Comparison of ENCODE assay signal across 8 cellular contexts in the genomic region with DNA sequence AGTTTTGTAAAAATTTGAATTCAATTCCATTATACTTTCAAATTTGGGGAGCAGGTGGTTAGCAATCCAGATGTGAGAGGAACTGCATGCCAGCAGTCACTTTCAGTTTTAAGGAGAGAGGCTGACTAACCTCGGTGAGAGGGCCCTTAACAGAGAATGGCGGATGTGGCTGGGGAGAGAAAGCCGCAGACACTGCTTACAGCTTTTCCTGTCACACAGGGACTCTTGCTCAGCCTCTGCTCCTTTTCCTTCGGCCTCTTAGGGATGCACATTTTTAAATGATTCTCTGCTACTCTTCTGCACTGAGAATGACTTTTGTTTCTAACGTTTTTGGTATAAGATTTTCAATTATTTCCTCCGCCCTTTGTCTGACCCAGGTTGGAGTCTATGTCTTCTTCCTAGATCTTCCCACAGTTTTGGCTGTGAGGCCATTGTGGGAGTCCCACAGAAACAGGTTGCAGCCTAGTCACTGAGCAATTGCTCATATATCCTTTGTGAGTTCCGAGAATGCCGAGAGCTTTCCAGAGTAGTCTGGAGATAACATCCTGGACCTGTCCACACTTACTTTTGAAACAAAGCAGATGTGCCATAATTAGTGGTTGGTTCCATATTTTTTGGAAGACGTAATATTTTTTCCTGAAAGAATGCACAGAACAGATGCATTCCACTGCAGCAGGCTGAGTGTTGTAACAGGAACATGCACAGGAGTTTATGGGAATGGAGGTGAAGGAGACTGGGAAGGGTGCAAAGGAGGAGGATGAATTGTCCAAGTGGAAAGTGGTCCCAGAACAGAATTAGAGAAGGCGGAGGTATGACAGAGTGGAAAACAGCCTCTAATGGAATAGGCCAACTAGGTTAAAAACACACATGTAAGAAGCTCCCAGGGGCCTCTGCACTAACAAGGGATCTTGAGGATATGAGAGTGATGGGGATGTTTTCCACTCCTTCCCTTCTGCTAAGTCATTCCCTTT.
DNase-seq lines count a peak whose midpoint lies in the region; ATAC-seq, FAIRE-seq and TF ChIP-seq lines count a peak whose summit lies in the region.

No MANE protein-coding gene starts in this region.

- FAIRE-seq in D721Med (lab: Jason Lieb, UNC) = no peak

- in situ Hi-C loops in ACHN (cut with HindIII; ENCODE audit: low pct_ligation_motif_present, low pct_unique_long_range_greater_than_20kb, low sequenced_read_pairs) = no loop called here

- ATAC-seq in GM19395 (IDR thresholded peaks at IDR 0.05; ENCODE audit: unreplicated experiment) (peak; percentile 99), HG03457 (IDR thresholded peaks at IDR 0.05; ENCODE audit: unreplicated experiment) (peak; percentile 97)

- TF ChIP-seq CTCF in AG09319 (IDR thresholded peaks at IDR 0.05; ENCODE audit: low read depth, low read length) = no peak
- TF ChIP-seq CTCF in D721Med (IDR thresholded peaks at IDR 0.05; ENCODE audit: insufficient read depth, missing control alignments) = no peak

- DNase-seq in AG09319 (ENCODE audit: extremely low read depth, low read depth) (peak; percentile 57), fibroblast of peridontal ligament (ENCODE audit: extremely low read depth) (peak; percentile 58), ACHN (no peak), D721Med (ENCODE audit: insufficient read length, low spot score) (no peak)
- DNase-seq in activated CD4-positive, alpha-beta T cell treated with anti-CD3 and anti-CD28 coated beads, Interleukin-2, amount 50 U/mL, for 48 hours = peak; percentile 70 to 81
- DNase-seq in stimulated activated CD4-positive, alpha-beta T cell treated with anti-CD3 and anti-CD28 coated beads, Interleukin-2, amount 100 ng/mL, for 48 hours = peak; percentile 52 to 57

Comparison
In these comparisons a context has a peak if more than half of its experiments do, and no peak if none do; other contexts are left out.
1. DNase-seq: peak in AG09319 (single experiment), activated CD4-positive, alpha-beta T cell treated with anti-CD3 and anti-CD28 coated beads, Interleukin-2, amount 50 U/mL, for 48 hours (2 of 2), fibroblast of peridontal ligament (single experiment) and stimulated activated CD4-positive, alpha-beta T cell treated with anti-CD3 and anti-CD28 coated beads, Interleukin-2, amount 100 ng/mL, for 48 hours (2 of 2); none in ACHN (single experiment) and D721Med (single experiment).